Comparison of ENCODE assay signal across 8 cellular contexts in genomic region chr19:48393559-48394330, GRCh38. TPM values are rescaled to one million over a fixed set of nuclear protein-coding genes. Genes with fewer than 3 reads are reported as not detected.
DNase-seq lines count a peak whose midpoint lies in the region; ATAC-seq, FAIRE-seq and TF ChIP-seq lines count a peak whose summit lies in the region.

TSS of gene GRIN2D (plus strand) at chr19:48393668. CDS start at chr19:48398393, 4,725 bp downstream.

- FAIRE-seq in H54 (lab: Jason Lieb, UNC) = no peak

- H3K4me3 ChIP-seq in NB4 (ENCODE audit: low read depth, low read length) = no peak within 1 kb of the TSS
- peak within 1 kb of the TSS in 1 of 8 donors; percentile 50 for H3K4me3 ChIP-seq in spleen

- H3K27me3 Mint-ChIP-seq in brain = peaks cover 48% of the 10 kb centered on the region
- H3K27me3 Mint-ChIP-seq in natural killer cell treated with Interleukin-12 subunit alpha and Interleukin-12 subunit beta and Interleukin-15 and Interleukin-18, amount 100 ng/mL, for 72 hours = peaks cover 29 to 36% of the 10 kb centered on the region in 2 donors

- H3K9me3 Mint-ChIP-seq in brain = peaks cover 0 to 4% (median 0%) of the 10 kb centered on the region in 5 experiments
- H3K9me3 Mint-ChIP-seq in natural killer cell treated with Interleukin-12 subunit alpha and Interleukin-12 subunit beta and Interleukin-15 and Interleukin-18, amount 100 ng/mL, for 72 hours = no peaks in the 10 kb centered on the region

- intact Hi-C loops in spleen (cut with DNase I; ENCODE audit: low total_unique reads) = no loop called here

- H3K9me3 ChIP-seq in spleen = no peaks in the 10 kb centered on the region

- H3K4me1 Mint-ChIP-seq in brain = peaks cover 77% of the 10 kb centered on the region
- H3K4me1 Mint-ChIP-seq in natural killer cell treated with Interleukin-12 subunit alpha and Interleukin-12 subunit beta and Interleukin-15 and Interleukin-18, amount 100 ng/mL, for 72 hours (ENCODE audit: low read depth in 2 of 2) = peaks cover 23 to 30% of the 10 kb centered on the region in 2 donors

- peaks cover 14% of the 10 kb centered on the region for H3K36me3 Mint-ChIP-seq in brain
- H3K36me3 Mint-ChIP-seq in natural killer cell treated with Interleukin-12 subunit alpha and Interleukin-12 subunit beta and Interleukin-15 and Interleukin-18, amount 100 ng/mL, for 72 hours = peaks cover 2% of the 10 kb centered on the region

- TF ChIP-seq POLR2A in NB4 (IDR thresholded peaks at IDR 0.05; ENCODE audit: extremely low read depth, insufficient read length) (no peak), spleen (IDR thresholded peaks at IDR 0.05) (no peak), H54 (IDR thresholded peaks at IDR 0.05; ENCODE audit: low read depth, low read length) (no peak)

- H3K36me3 ChIP-seq in spleen = peaks cover 0 to 9% (median 4%) of the 10 kb centered on the region in 6 donors

- H3K4me1 ChIP-seq in spleen = peaks cover 8 to 81% (median 48%) of the 10 kb centered on the region in 6 donors

- H3K4me3 Mint-ChIP-seq in brain = peak within 1 kb of the TSS; percentile 87 to 95 (median 93)
- peak within 1 kb of the TSS; percentile 38 for H3K4me3 Mint-ChIP-seq in natural killer cell treated with Interleukin-12 subunit alpha and Interleukin-12 subunit beta and Interleukin-15 and Interleukin-18, amount 100 ng/mL, for 72 hours

- H3K27ac ChIP-seq in spleen = no peak within 1 kb of the TSS

- peaks cover 7 to 64% (median 48%) of the 10 kb centered on the region in 7 donors for H3K27me3 ChIP-seq in spleen (replicated peaks in 1 of 7)

- DNase-seq in EH (ENCODE audit: low read depth) = peak; percentile 43
- peak; percentile 83 for DNase-seq in NB4 (ENCODE audit: low read depth)
- DNase-seq in natural killer cell treated with Interleukin-12 subunit alpha and Interleukin-12 subunit beta and Interleukin-15 and Interleukin-18, amount 100 ng/mL, for 72 hours (ENCODE audit: low spot score) = no peak
- no peak for DNase-seq in spleen
- DNase-seq in foreskin melanocyte = no peak
- no peak for DNase-seq in H54 (ENCODE audit: insufficient read length, low spot score)
- DNase-seq in stimulated activated CD4-positive, alpha-beta T cell treated with anti-CD3 and anti-CD28 coated beads, Interleukin-4, amount 100 ng/mL, for 1 hour = no peak

- 1 to 5% (median 3%) methylated on average over 13 to 40 of the region's 40 CpGs for WGBS in spleen, 5 donors

- peak; percentile 3 for TF ChIP-seq CTCF in NB4 (IDR thresholded peaks at IDR 0.05; ENCODE audit: low read depth, low read length)
- TF ChIP-seq CTCF in brain (conservative IDR thresholded peaks at IDR 0.05) = peak in 1 of 2 experiments; percentile 27
- TF ChIP-seq CTCF in spleen (IDR thresholded peaks at IDR 0.05 in 8 of 11, conservative IDR thresholded peaks at IDR 0.05 in 3 of 11) = no peak

- ATAC-seq in natural killer cell treated with Interleukin-12 subunit alpha and Interleukin-12 subunit beta and Interleukin-15 and Interleukin-18, amount 100 ng/mL, for 72 hours = no peak

- H3K27ac Mint-ChIP-seq in brain = peak within 1 kb of the TSS; percentile 41 to 96 (median 94)
- no peak within 1 kb of the TSS for H3K27ac Mint-ChIP-seq in natural killer cell treated with Interleukin-12 subunit alpha and Interleukin-12 subunit beta and Interleukin-15 and Interleukin-18, amount 100 ng/mL, for 72 hours

RNA-seq across cellular contexts. Expression of gene GRIN2D, which starts in this region (rescaled TPM):
- polyA plus RNA-seq in brain (ENCODE audit: insufficient read depth, low read depth, low replicate concordance) (2.1 TPM), spleen (under 1 TPM; 0.07 to 0.10 (median 0.09) TPM)
- under 1 TPM; 0.14 to 0.42 TPM for total RNA-seq in natural killer cell treated with Interleukin-12 subunit alpha and Interleukin-12 subunit beta and Interleukin-15 and Interleukin-18, amount 100 ng/mL, for 72 hours
- total RNA-seq in spleen = 1 to 10 TPM in 1 of 7 donors, under 1 TPM in 6; 0.28 to 1.2 (median 0.77) TPM

Comparison
In these comparisons a context has a peak if more than half of its experiments do, and no peak if none do; other contexts are left out.
1. DNase-seq: peak in EH (single experiment) and NB4 (single experiment); none in natural killer cell treated with Interleukin-12 subunit alpha and Interleukin-12 subunit beta and Interleukin-15 and Interleukin-18, amount 100 ng/mL, for 72 hours (single experiment), spleen (single experiment), foreskin melanocyte (single experiment), H54 (single experiment) and stimulated activated CD4-positive, alpha-beta T cell treated with anti-CD3 and anti-CD28 coated beads, Interleukin-4, amount 100 ng/mL, for 1 hour (single experiment).
2. H3K27ac Mint-ChIP-seq: peak in brain (5 of 5); none in natural killer cell treated with Interleukin-12 subunit alpha and Interleukin-12 subunit beta and Interleukin-15 and Interleukin-18, amount 100 ng/mL, for 72 hours (0 of 2).